In genomic region chr20:46393967-46394366, GRCh38 we compare ENCODE assay signal across 18 cellular contexts.
"Had no signal": no experiment of that assay in that cellular context is flagged by ENCODE, and none has a peak within 500 bp of the region (broad histone marks: within the 10 kb centered on the region; RNA-seq: fewer than 3 reads in every experiment).

No MANE protein-coding gene starts in this region.

- H3K9me3 ChIP-seq: SJSA1 had no signal

- DNase-seq: Kasumi-1, KG1, MM.1S, NCI-H1092 treated with DMSO at 0.1 percent for 48 hours, NCI-H1436, NCI-H187, NCI-H2029 treated with DMSO at 0.1 percent for 48 hours, NCI-H2227 treated with DMSO at 0.1 percent for 48 hours, NCI-H524, NCI-H526 treated with DMSO at 0.1 percent for 48 hours, NCI-H748 treated with DMSO at 0.1 percent for 48 hours, Right ventricle myocardium superior, RPMI8226, SIG-M5 had no signal

- H3K4me3 ChIP-seq: SJSA1, SK-N-MC had no signal

- H3K27me3 ChIP-seq: SJSA1 had no signal

- FAIRE-seq: RCC 7860 had no signal

- H3K27ac ChIP-seq: HL-60, SJSA1, SK-N-MC had no signal

- H3K4me1 ChIP-seq: SJSA1 had no signal
